In the genomic region with DNA sequence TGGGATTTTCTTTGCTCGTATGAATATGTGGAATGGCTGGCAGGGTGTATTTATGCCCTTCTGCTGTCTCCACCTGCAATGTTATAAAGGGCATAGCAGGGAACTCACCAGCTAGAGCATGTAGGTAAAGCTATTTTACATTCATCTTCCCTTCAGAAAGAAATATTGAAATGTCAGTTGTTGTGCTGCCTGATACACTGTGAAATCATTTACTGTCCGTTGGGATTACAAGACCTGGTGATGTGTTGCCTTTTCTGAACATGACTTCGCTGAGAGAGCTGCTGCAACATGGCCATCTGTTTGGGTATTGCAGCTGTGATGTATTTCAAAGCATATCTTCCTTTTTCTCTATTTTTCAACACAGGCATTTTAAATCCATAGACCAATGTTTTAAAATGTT, we compare ENCODE assay signal across 34 cellular contexts.
"Had no signal": no experiment of that assay in that cellular context is flagged by ENCODE, and none has a peak within 500 bp of the region (broad histone marks: within the 10 kb centered on the region; RNA-seq: fewer than 3 reads in every experiment).

No MANE protein-coding gene starts in this region.

- H3K36me3 ChIP-seq: MG63 had no signal

- H3K27me3 ChIP-seq: MG63 had no signal

- H3K9ac ChIP-seq: KMS-11 had no signal

- H3K4me3 ChIP-seq: MG63 had no signal

- H3K27ac ChIP-seq: KMS-11 had no signal

- H3K4me2 ChIP-seq: KMS-11 had no signal

- DNase-seq: Karpas-422, Kasumi-1, KBM-7, KG1, MG63, MM.1S, MV-4-11, NCI-H1048, NCI-H1092, NCI-H1092 treated with DMSO at 0.1 percent for 48 hours, NCI-H1105, NCI-H1105 treated with DMSO at 0.1 percent for 48 hours, NCI-H1417, NCI-H1417 treated with DMSO at 0.1 percent for 48 hours, NCI-H1436, NCI-H1436 treated with DMSO at 0.1 percent for 48 hours, NCI-H146, NCI-H187, NCI-H187 treated with DMSO at 0.1 percent for 48 hours, NCI-H1930, NCI-H2029, NCI-H2029 treated with DMSO at 0.1 percent for 48 hours, NCI-H2081, NCI-H2081 treated with DMSO at 0.1 percent for 48 hours, NCI-H2107, NCI-H2227 treated with DMSO at 0.1 percent for 48 hours, NCI-H226, NCI-H345, NCI-H446 treated with DMSO at 0.1 percent for 48 hours, NCI-H510A, NCI-H510A treated with DMSO at 0.1 percent for 48 hours, NCI-H524, NCI-H524 treated with DMSO at 0.1 percent for 48 hours had no signal

- H3K9me3 ChIP-seq: MG63 had no signal
